Comparison of ENCODE assay signal across 9 cellular contexts in the genomic region with DNA sequence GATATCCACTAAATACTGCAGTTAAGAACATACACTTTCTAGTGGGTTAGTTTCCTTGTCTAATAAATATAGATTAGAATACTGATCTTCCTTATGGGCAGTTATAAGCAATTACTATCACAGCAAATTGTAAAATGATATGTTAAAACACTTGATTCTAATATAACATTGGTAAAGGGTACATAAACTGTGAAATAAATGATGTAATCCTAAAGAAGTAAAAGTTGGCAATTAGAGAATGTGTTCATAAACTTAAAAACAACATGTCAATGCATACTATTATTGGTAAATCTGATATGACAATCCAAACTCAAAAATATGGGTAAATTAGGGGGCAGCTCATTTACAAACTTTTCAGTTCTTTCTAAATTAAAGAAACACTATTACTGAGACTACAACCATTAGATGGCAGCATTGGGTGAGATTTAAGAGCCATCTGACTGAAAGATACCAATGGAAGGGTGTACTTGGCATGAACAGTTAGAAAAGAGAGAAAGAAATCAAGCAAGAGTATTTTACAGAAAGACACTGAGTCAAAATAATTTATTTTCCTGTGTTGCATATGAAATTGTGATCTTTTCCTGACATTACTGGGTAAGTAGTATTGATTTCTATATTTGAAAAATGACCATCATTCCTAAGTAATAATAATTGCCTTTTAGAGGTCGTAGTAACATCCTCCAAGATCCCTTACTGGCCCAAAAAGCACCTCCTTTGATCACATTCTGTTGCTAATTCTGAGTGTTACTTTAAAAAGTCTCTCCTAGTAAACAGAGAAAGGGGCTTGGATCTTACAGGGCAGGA.
A peak's percentile ranks its signal among the peaks of the same experiment; 100 is the strongest.
DNase-seq lines count a peak whose midpoint lies in the region; ATAC-seq and TF ChIP-seq lines count a peak whose summit lies in the region.
"Had no signal": no experiment of that assay in that cellular context is flagged by ENCODE, and none has a peak within 500 bp of the region (broad histone marks: within the 10 kb centered on the region; RNA-seq: fewer than 3 reads in every experiment).

No MANE protein-coding gene starts in this region.

- TF ChIP-seq CTCF in PC-3 (conservative IDR thresholded peaks at IDR 0.05; ENCODE audit: low read depth, low read length) (peak; percentile 90), choroid plexus epithelial cell (conservative IDR thresholded peaks at IDR 0.05; ENCODE audit: low read depth, low read length) (peak; percentile 54), liver (IDR thresholded peaks at IDR 0.05; ENCODE audit: low read depth, low read length, missing input control) (peak; percentile 48), uterus (IDR thresholded peaks at IDR 0.05) (peak; percentile 62 to 77 (median 68))

- peak; percentile 85 for ATAC-seq in activated CD4-positive, alpha-beta T cell treated with anti-CD3 and anti-CD28 coated beads for 36 hours
- ATAC-seq in PC-3, result peak; percentile 80

- peaks cover 23% of the 10 kb centered on the region for H3K36me3 Mint-ChIP-seq in activated CD4-positive, alpha-beta T cell treated with anti-CD3 and anti-CD28 coated beads for 36 hours (ENCODE audit: low read depth)

- H3K4me1 ChIP-seq in PC-3 (ENCODE audit: insufficient read depth, low read length) (no peaks in the 10 kb centered on the region), liver (ENCODE audit: control insufficient read depth in 4 of 4, insufficient read depth in 4 of 4, low read length in 3 of 4) (peaks cover 0 to 8% (median 6%) of the 10 kb centered on the region in 4 donors), uterus (no peaks in the 10 kb centered on the region)
- H3K4me1 ChIP-seq: BLaER1 had no signal

- no TSS peak for BruUV-seq in PC-3 (replicated peaks; lab: Mats Ljungman, UMichigan)

- H3K27ac Mint-ChIP-seq in activated CD4-positive, alpha-beta T cell treated with anti-CD3 and anti-CD28 coated beads for 36 hours, result no peak overlapping the region

- H3K4me1 Mint-ChIP-seq in activated CD4-positive, alpha-beta T cell treated with anti-CD3 and anti-CD28 coated beads for 36 hours, result peaks cover 6% of the 10 kb centered on the region

- H3K4me2 ChIP-seq in PC-3 (ENCODE audit: low read length), result no peak overlapping the region
- H3K4me2 ChIP-seq: BLaER1 had no signal

- peak; percentile 89 to 92 for TF ChIP-seq RAD21 in liver (IDR thresholded peaks at IDR 0.05)

- CTCF ChIA-PET in activated CD4-positive, alpha-beta T cell treated with anti-CD3 and anti-CD28 coated beads for 36 hours (lab: Charles Lee), result interaction anchor here (0.6 to 5.5 kb wide), 32 partner anchors 8 to 292 kb away, joined by 3 to 47 read pairs (median 4); partner anchors contain the start of gene NME1
- CTCF ChIA-PET in PC-3 (lab: Charles Lee), result interaction anchor here (0.6 to 1.0 kb wide), 4 partner anchors 55 to 152 kb away, joined by 3 to 13 read pairs (median 5); partner anchors contain the start of gene NME1

- H3K4me3 ChIP-seq in PC-3 (ENCODE audit: low read length) (no peak overlapping the region), choroid plexus epithelial cell (ENCODE audit: low read depth, low read length) (no peak overlapping the region), liver (ENCODE audit: low read depth in 1 of 3, low read length in 3 of 3) (no peak overlapping the region), uterus (no peak overlapping the region)
- H3K4me3 ChIP-seq: BLaER1 had no signal

- intact Hi-C loops in activated CD4-positive, alpha-beta T cell treated with anti-CD3 and anti-CD28 coated beads for 36 hours (cut with DNase I, micrococcal nuclease), result loop anchor here (1.0 to 2.0 kb wide), 6 partner anchors 55 to 166 kb away; partner anchors contain the start of genes NME1 (in 2 of the 2), SPAG9 (in 2 of the 2) and NME2 (in 1 of the 2)
- intact Hi-C loops in PC-3 (cut with micrococcal nuclease), result loop anchor here (1.0 kb wide), 3 partner anchors 55 to 152 kb away; partner anchors contain the start of gene NME1
- intact Hi-C loops in uterus (cut with DNase I; ENCODE audit: low total_unique reads), result no loop called here

- H2AFZ ChIP-seq in PC-3 (ENCODE audit: low read length), result no peak overlapping the region

- no peaks in the 10 kb centered on the region for H3K9me2 ChIP-seq in PC-3 (replicated peaks; ENCODE audit: low read length)

- H3F3A ChIP-seq in PC-3 (ENCODE audit: low read length, unreplicated experiment), result peaks cover 4% of the 10 kb centered on the region

- H3K9ac ChIP-seq in PC-3 (ENCODE audit: low read length) (no peak overlapping the region), liver (ENCODE audit: low read depth in 1 of 2, low read length in 2 of 2) (no peak overlapping the region)
- H3K9ac ChIP-seq: BLaER1 had no signal

- H3K27me3 Mint-ChIP-seq in activated CD4-positive, alpha-beta T cell treated with anti-CD3 and anti-CD28 coated beads for 36 hours, result no peaks in the 10 kb centered on the region

- DNase-seq in activated CD4-positive, alpha-beta T cell treated with anti-CD3 and anti-CD28 coated beads for 36 hours, result no peak
- DNase-seq in activated CD4-positive, alpha-beta T cell treated with anti-CD3 and anti-CD28 coated beads, Interleukin-2, amount 50 U/mL, for 48 hours, result no peak
- peak; percentile 47 for DNase-seq in LoVo (ENCODE audit: low spot score)
- peak; percentile 86 for DNase-seq in PC-3
- peak; percentile 90 for DNase-seq in choroid plexus epithelial cell (ENCODE audit: low read depth)
- DNase-seq in uterus, result no peak
- no peak for DNase-seq in T-helper 9 cell

- H3K9me3 ChIP-seq in PC-3 (ENCODE audit: low read length), result no peaks in the 10 kb centered on the region
- H3K9me3 ChIP-seq in liver (ENCODE audit: control insufficient read depth in 4 of 4, low read length in 3 of 4), result no peaks in the 10 kb centered on the region
- H3K9me3 ChIP-seq in uterus, result no peaks in the 10 kb centered on the region
- H3K9me3 ChIP-seq: BLaER1 had no signal

- WGBS in liver, result 97% methylated on average over 1 of the region's 1 CpG

- POLR2A ChIA-PET in activated CD4-positive, alpha-beta T cell treated with anti-CD3 and anti-CD28 coated beads for 36 hours (lab: Charles Lee), result no interaction called here
- POLR2A ChIA-PET in PC-3 (lab: Charles Lee; ENCODE audit: unreplicated experiment), result interaction anchor here (0.6 kb wide), 1 partner anchor 13 kb away, joined by 4 read pairs; no protein-coding TSS in a partner anchor

- H3K27ac ChIP-seq in PC-3 (ENCODE audit: low read length), result no peak overlapping the region
- H3K27ac ChIP-seq in liver (ENCODE audit: low read depth in 1 of 2, low read length in 2 of 2), result no peak overlapping the region
- peak overlapping the region in 1 of 2 donors; percentile 42 for H3K27ac ChIP-seq in uterus
- H3K27ac ChIP-seq: BLaER1 had no signal

- peaks cover 53% of the 10 kb centered on the region for H3K36me3 ChIP-seq in PC-3 (ENCODE audit: low read depth, low read length)
- peaks cover 7 to 52% (median 36%) of the 10 kb centered on the region in 4 donors for H3K36me3 ChIP-seq in liver (ENCODE audit: control insufficient read depth in 4 of 4, insufficient read depth in 3 of 4, low read depth in 1 of 4, low read length in 3 of 4)
- H3K36me3 ChIP-seq in uterus, result no peaks in the 10 kb centered on the region

- no peaks in the 10 kb centered on the region for H3K79me2 ChIP-seq in PC-3 (ENCODE audit: low read length)

- H3K9me3 Mint-ChIP-seq in activated CD4-positive, alpha-beta T cell treated with anti-CD3 and anti-CD28 coated beads for 36 hours (ENCODE audit: low read depth), result no peaks in the 10 kb centered on the region

- H3K27me3 ChIP-seq in PC-3 (ENCODE audit: low read length) (no peaks in the 10 kb centered on the region), liver (ENCODE audit: control insufficient read depth in 4 of 4, insufficient read depth in 4 of 4, low read length in 3 of 4) (no peaks in the 10 kb centered on the region), uterus (no peaks in the 10 kb centered on the region)
- H3K27me3 ChIP-seq: BLaER1 had no signal

- H4K20me1 ChIP-seq in PC-3 (ENCODE audit: low read length), result no peaks in the 10 kb centered on the region
- H4K20me1 ChIP-seq: BLaER1 had no signal

- TF ChIP-seq POLR2A in uterus (IDR thresholded peaks at IDR 0.05), result no peak

- H3K4me3 Mint-ChIP-seq in activated CD4-positive, alpha-beta T cell treated with anti-CD3 and anti-CD28 coated beads for 36 hours, result no peak overlapping the region

TF ChIP-seq in liver, 16 proteins besides CTCF, POLR2A, EP300 and RAD21:
- no peak for TF ChIP-seq ATF3 (IDR thresholded peaks at IDR 0.05)
- TF ChIP-seq HNF4G (IDR thresholded peaks at IDR 0.05), result no peak
- no peak for TF ChIP-seq SP1 (IDR thresholded peaks at IDR 0.05)
- TF ChIP-seq NR2F2 (IDR thresholded peaks at IDR 0.05), result no peak
- TF ChIP-seq RXRA (IDR thresholded peaks at IDR 0.05), result no peak
- TF ChIP-seq, protein P1, sequence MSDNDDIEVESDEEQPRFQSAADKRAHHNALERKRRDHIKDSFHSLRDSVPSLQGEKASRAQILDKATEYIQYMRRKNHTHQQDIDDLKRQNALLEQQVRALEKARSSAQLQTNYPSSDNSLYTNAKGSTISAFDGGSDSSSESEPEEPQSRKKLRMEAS (IDR thresholded peaks at IDR 0.05), result no peak
TF ChIP-seq in liver: peak in this region for 0.

Comparison
In these comparisons a context has a peak if more than half of its experiments do, and no peak if none do; other contexts are left out.
1. DNase-seq: peak in LoVo (single experiment), PC-3 (single experiment) and choroid plexus epithelial cell (single experiment); none in activated CD4-positive, alpha-beta T cell treated with anti-CD3 and anti-CD28 coated beads for 36 hours (single experiment), activated CD4-positive, alpha-beta T cell treated with anti-CD3 and anti-CD28 coated beads, Interleukin-2, amount 50 U/mL, for 48 hours (0 of 2), uterus (0 of 2) and T-helper 9 cell (single experiment).
2. Peak in every context shown above with its lines, with median percentiles within 50 percentile points of each other: CTCF ChIP-seq.